Comparison of ENCODE assay signal across 11 cellular contexts in genomic region chr4:128823025-128823661, GRCh38. TPM values are rescaled to one million over a fixed set of nuclear protein-coding genes. Genes with fewer than 3 reads are reported as not detected.
DNase-seq lines count a peak whose midpoint lies in the region; ATAC-seq, FAIRE-seq and TF ChIP-seq lines count a peak whose summit lies in the region.
"Had no signal": no experiment of that assay in that cellular context is flagged by ENCODE, and none has a peak within 500 bp of the region (broad histone marks: within the 10 kb centered on the region; RNA-seq: fewer than 3 reads in every experiment).

No MANE protein-coding gene starts in this region.

- intact Hi-C loops in pancreas (cut with DNase I), result no loop called here

- no peak overlapping the region for H3K27ac Mint-ChIP-seq in stimulated activated naive B cell treated with anti-CD40 and anti-IgM and Interleukin-4, amounts not matched to agents 10 μg/mL and 1 μg/mL and 100 μg/mL, for 72 hours
- H3K27ac Mint-ChIP-seq: stimulated activated memory B cell treated with anti-CD40 and anti-IgM and Interleukin-4, amounts not matched to agents 10 μg/mL and 1 μg/mL and 100 μg/mL, for 72 hours had no signal

- no peak for TF ChIP-seq POLR2A in Peyer's patch (IDR thresholded peaks at IDR 0.05)

- no peaks in the 10 kb centered on the region for H3K27me3 Mint-ChIP-seq in stimulated activated naive B cell treated with anti-CD40 and anti-IgM and Interleukin-4, amounts not matched to agents 10 μg/mL and 1 μg/mL and 100 μg/mL, for 72 hours
- H3K27me3 Mint-ChIP-seq: stimulated activated memory B cell treated with anti-CD40 and anti-IgM and Interleukin-4, amounts not matched to agents 10 μg/mL and 1 μg/mL and 100 μg/mL, for 72 hours had no signal

- peaks cover 38 to 60% of the 10 kb centered on the region in 2 donors for H3K4me1 Mint-ChIP-seq in stimulated activated naive B cell treated with anti-CD40 and anti-IgM and Interleukin-4, amounts not matched to agents 10 μg/mL and 1 μg/mL and 100 μg/mL, for 72 hours

- FAIRE-seq in RCC 7860 (lab: Jason Lieb, UNC), result peak; percentile 84
- FAIRE-seq in pancreas (lab: Jason Lieb, UNC), result no peak
- no peak for FAIRE-seq in D721Med (lab: Jason Lieb, UNC)

- TF ChIP-seq CTCF in epithelial cell of proximal tubule (conservative IDR thresholded peaks at IDR 0.05; ENCODE audit: low read depth, low read length) (no peak), pancreas (IDR thresholded peaks at IDR 0.05) (no peak), Peyer's patch (IDR thresholded peaks at IDR 0.05) (no peak), D721Med (IDR thresholded peaks at IDR 0.05; ENCODE audit: insufficient read depth, missing control alignments) (no peak)

- no peak overlapping the region for H3K4me3 Mint-ChIP-seq in stimulated activated naive B cell treated with anti-CD40 and anti-IgM and Interleukin-4, amounts not matched to agents 10 μg/mL and 1 μg/mL and 100 μg/mL, for 72 hours
- H3K4me3 Mint-ChIP-seq: stimulated activated memory B cell treated with anti-CD40 and anti-IgM and Interleukin-4, amounts not matched to agents 10 μg/mL and 1 μg/mL and 100 μg/mL, for 72 hours had no signal

- H3K36me3 Mint-ChIP-seq in stimulated activated naive B cell treated with anti-CD40 and anti-IgM and Interleukin-4, amounts not matched to agents 10 μg/mL and 1 μg/mL and 100 μg/mL, for 72 hours, result peaks cover 5 to 11% of the 10 kb centered on the region in 2 donors

- H3K4me1 ChIP-seq in pancreas (peaks cover 7 to 38% (median 22%) of the 10 kb centered on the region in 3 donors), Peyer's patch (peaks cover 0 to 23% (median 5%) of the 10 kb centered on the region in 4 donors)

- 18 to 22% methylated on average over 1 of the region's 1 CpG for WGBS in pancreas, 2 donors

- no peaks in the 10 kb centered on the region for H3K9me3 ChIP-seq in pancreas
- no peaks in the 10 kb centered on the region for H3K9me3 ChIP-seq in Peyer's patch

- ATAC-seq in pancreas, result peak in 3 of 4 donors; percentile 41 to 51 (median 43)
- ATAC-seq in stimulated activated naive B cell treated with anti-CD40 and anti-IgM and Interleukin-4, amounts not matched to agents 10 μg/mL and 1 μg/mL and 100 μg/mL, for 72 hours (replicated peaks), result no peak
- ATAC-seq: stimulated activated memory B cell treated with anti-CD40 and anti-IgM and Interleukin-4, amounts not matched to agents 10 μg/mL and 1 μg/mL and 100 μg/mL, for 72 hours had no signal

- DNase-seq in GM03348 (ENCODE audit: low spot score), result peak; percentile 87
- peak; percentile 84 for DNase-seq in RCC 7860 (ENCODE audit: low spot score)
- peak; percentile 79 for DNase-seq in epithelial cell of proximal tubule (ENCODE audit: low read depth)
- DNase-seq in pancreas, result no peak
- DNase-seq in Peyer's patch, result no peak
- no peak for DNase-seq in GF-D8 (lab: John Stamatoyannopoulos, UW)
- no peak for DNase-seq in D721Med (ENCODE audit: insufficient read length, low spot score)
- no peak for DNase-seq in stimulated activated naive B cell treated with anti-CD40 and anti-IgM and Interleukin-4, amounts not matched to agents 10 μg/mL and 1 μg/mL and 100 μg/mL, for 72 hours
- DNase-seq: MV-4-11; stimulated activated CD4-positive, alpha-beta T cell treated with anti-CD3 and anti-CD28 coated beads, Interleukin-15, amount 100 ng/mL, for 24 hours had no signal

- no peaks in the 10 kb centered on the region for H3K27me3 ChIP-seq in pancreas
- H3K27me3 ChIP-seq in Peyer's patch, result no peaks in the 10 kb centered on the region

- H3K4me3 ChIP-seq in epithelial cell of proximal tubule (ENCODE audit: low read depth, low read length), result no peak overlapping the region
- no peak overlapping the region for H3K4me3 ChIP-seq in pancreas
- H3K4me3 ChIP-seq in Peyer's patch, result no peak overlapping the region

- H3K36me3 ChIP-seq in pancreas (no peaks in the 10 kb centered on the region), Peyer's patch (no peaks in the 10 kb centered on the region)

- H3K27ac ChIP-seq in pancreas (no peak overlapping the region), Peyer's patch (no peak overlapping the region)

- peaks cover 0 to 1% of the 10 kb centered on the region in 2 donors for H3K9me3 Mint-ChIP-seq in stimulated activated naive B cell treated with anti-CD40 and anti-IgM and Interleukin-4, amounts not matched to agents 10 μg/mL and 1 μg/mL and 100 μg/mL, for 72 hours
- H3K9me3 Mint-ChIP-seq: stimulated activated memory B cell treated with anti-CD40 and anti-IgM and Interleukin-4, amounts not matched to agents 10 μg/mL and 1 μg/mL and 100 μg/mL, for 72 hours had no signal

RNA-seq across cellular contexts. Expression of gene JADE1, which starts 13.6 kb away (rescaled TPM):
- 19.0 and 28.2 TPM in 2 replicates for total RNA-seq in epithelial cell of proximal tubule
- total RNA-seq in pancreas, result 10 to 100 TPM; 28.6 to 92.1 (median 36.0) TPM
- polyA plus RNA-seq in pancreas, result 10 to 100 TPM; 21.9 to 37.8 TPM
- total RNA-seq in Peyer's patch, result 10 to 100 TPM; 18.2 to 26.4 (median 19.6) TPM

Comparison
In these comparisons a context has a peak if more than half of its experiments do, and no peak if none do; other contexts are left out.
1. DNase-seq: peak in GM03348 (single experiment), RCC 7860 (single experiment) and epithelial cell of proximal tubule (single experiment); none in pancreas (0 of 6), Peyer's patch (0 of 3), GF-D8 (single experiment), D721Med (single experiment) and stimulated activated naive B cell treated with anti-CD40 and anti-IgM and Interleukin-4, amounts not matched to agents 10 μg/mL and 1 μg/mL and 100 μg/mL, for 72 hours (single experiment).
2. ATAC-seq: peak in pancreas (3 of 4); none in stimulated activated naive B cell treated with anti-CD40 and anti-IgM and Interleukin-4, amounts not matched to agents 10 μg/mL and 1 μg/mL and 100 μg/mL, for 72 hours (0 of 2).